In genomic region chr5:169686137-169686536, GRCh38 we compare ENCODE assay signal across 10 cellular contexts. TPM values are rescaled to one million over a fixed set of nuclear protein-coding genes. Genes with fewer than 3 reads are reported as not detected.
DNase-seq lines count a peak whose midpoint lies in the region; ATAC-seq and TF ChIP-seq lines count a peak whose summit lies in the region.
"Had no signal": no experiment of that assay in that cellular context is flagged by ENCODE, and none has a peak within 500 bp of the region (broad histone marks: within the 10 kb centered on the region; RNA-seq: fewer than 3 reads in every experiment).

No MANE protein-coding gene starts in this region.

- no peak for TF ChIP-seq RAD21 in IMR-90 (IDR thresholded peaks at IDR 0.05; ENCODE audit: low read length)

- no peak overlapping the region for H3K14ac ChIP-seq in IMR-90 (replicated peaks; ENCODE audit: low read depth, low read length)
- no peak overlapping the region for H3K14ac ChIP-seq in trophoblast cell (ENCODE audit: low read length)

- WGBS in IMR-90 (ENCODE audit: extremely low coverage in 2 of 2, insufficient read length in 1 of 2), 2 experiments, result 38% methylated on average over 3 of the region's 5 CpGs; no CpG with 5 or more reads in 1 of the 2 experiments
- no CpG with 5 or more reads among the region's 5 CpGs for WGBS in trophoblast cell (ENCODE audit: extremely low coverage, insufficient coverage, insufficient read length)
- 56% methylated on average over 4 of the region's 5 CpGs for WGBS in right lobe of liver (ENCODE audit: insufficient coverage, low coverage, low lambda C conversion rate, missing lambda C conversion rate)

- H3K27me3 ChIP-seq in IMR-90 (ENCODE audit: control insufficient read depth, insufficient read depth, low read length) (no peaks in the 10 kb centered on the region), trophoblast cell (ENCODE audit: insufficient read depth, low read length) (no peaks in the 10 kb centered on the region), right lobe of liver (no peaks in the 10 kb centered on the region), brain microvascular endothelial cell (replicated peaks) (no peaks in the 10 kb centered on the region), left lung (no peaks in the 10 kb centered on the region)
- H3K27me3 ChIP-seq: heart left ventricle had no signal

- TF ChIP-seq CTCF in IMR-90 (conservative IDR thresholded peaks at IDR 0.05; ENCODE audit: low read depth, low read length) (no peak), right lobe of liver (IDR thresholded peaks at IDR 0.05) (no peak), brain microvascular endothelial cell (IDR thresholded peaks at IDR 0.05; ENCODE audit: low read depth, low read length, missing control alignments) (no peak), left lung (IDR thresholded peaks at IDR 0.05) (no peak)

- H3K9me3 Mint-ChIP-seq in activated CD4-positive, alpha-beta memory T cell treated with anti-CD3 and anti-CD28 coated beads, Interleukin-2, amount 10 ng/mL, durations not matched to agents 7 days and 5 days, result no peaks in the 10 kb centered on the region
- H3K9me3 Mint-ChIP-seq in activated CD4-positive, alpha-beta memory T cell treated with anti-CD3 and anti-CD28 coated beads for 36 hours, result no peaks in the 10 kb centered on the region

- H3K36me3 Mint-ChIP-seq in activated CD4-positive, alpha-beta memory T cell treated with anti-CD3 and anti-CD28 coated beads, Interleukin-2, amount 10 ng/mL, durations not matched to agents 7 days and 5 days (ENCODE audit: low read depth), result peaks cover 78% of the 10 kb centered on the region
- peaks cover 59% of the 10 kb centered on the region for H3K36me3 Mint-ChIP-seq in activated CD4-positive, alpha-beta memory T cell treated with anti-CD3 and anti-CD28 coated beads for 36 hours

- H4K91ac ChIP-seq in IMR-90 (ENCODE audit: insufficient read depth, low read depth, low read length), result no peak overlapping the region
- H4K91ac ChIP-seq in trophoblast cell (ENCODE audit: low read depth, low read length), result no peak overlapping the region

- no peak overlapping the region; the same call in none of the 2 replicates for H2AK5ac ChIP-seq in IMR-90 (ENCODE audit: low read depth, low read length)
- no peak overlapping the region for H2AK5ac ChIP-seq in trophoblast cell (ENCODE audit: low read length)

- TF ChIP-seq POLR2A in IMR-90 (IDR thresholded peaks at IDR 0.05; ENCODE audit: low read depth, low read length), result no peak
- no peak for TF ChIP-seq POLR2A in right lobe of liver (IDR thresholded peaks at IDR 0.05)

- no peak overlapping the region for H3K4me3 ChIP-seq in IMR-90 (ENCODE audit: insufficient read depth, low read depth, low read length)
- peak overlapping the region; percentile 35 for H3K4me3 ChIP-seq in trophoblast cell (ENCODE audit: low read depth, low read length)
- H3K4me3 ChIP-seq in right lobe of liver, result no peak overlapping the region
- H3K4me3 ChIP-seq in brain microvascular endothelial cell (ENCODE audit: low read depth, low read length), result no peak overlapping the region
- no peak overlapping the region for H3K4me3 ChIP-seq in left lung
- H3K4me3 ChIP-seq: heart left ventricle had no signal

- intact Hi-C loops in activated CD4-positive, alpha-beta memory T cell treated with anti-CD3 and anti-CD28 coated beads for 36 hours (cut with micrococcal nuclease), result no loop called here
- intact Hi-C loops in IMR-90 (cut with micrococcal nuclease) (no loop called here), right lobe of liver (cut with DNase I) (loop anchor here in 1 of 2 donors (5.0 kb wide), 1 partner anchor 506 kb away; no protein-coding TSS in a partner anchor), left lung (cut with DNase I) (no loop called here)

- H2BK12ac ChIP-seq in trophoblast cell (ENCODE audit: low read length), result no peak overlapping the region

- H2BK20ac ChIP-seq in IMR-90 (ENCODE audit: low read depth, low read length), result no peak overlapping the region

- BruUV-seq in IMR-90 (replicated peaks; lab: Mats Ljungman, UMichigan), result no TSS peak

- no peak overlapping the region for H3K56ac ChIP-seq in IMR-90 (ENCODE audit: extremely low read depth, insufficient read depth, low read length)

- H3K9me3 ChIP-seq in IMR-90 (ENCODE audit: control insufficient read depth, insufficient read depth, low read length) (no peaks in the 10 kb centered on the region), trophoblast cell (ENCODE audit: insufficient read depth, low read depth, low read length) (no peaks in the 10 kb centered on the region), right lobe of liver (no peaks in the 10 kb centered on the region), left lung (no peaks in the 10 kb centered on the region)
- H3K9me3 ChIP-seq: heart left ventricle had no signal

- H3K4me2 ChIP-seq in IMR-90 (ENCODE audit: low read depth, low read length), result no peak overlapping the region
- H3K4me2 ChIP-seq in trophoblast cell (ENCODE audit: low read length), result no peak overlapping the region

- H2BK120ac ChIP-seq in IMR-90 (ENCODE audit: low read depth, low read length), result no peak overlapping the region
- no peak overlapping the region for H2BK120ac ChIP-seq in trophoblast cell (ENCODE audit: insufficient read depth, low read length, poor library complexity)

- CTCF ChIA-PET in activated CD4-positive, alpha-beta memory T cell treated with anti-CD3 and anti-CD28 coated beads, Interleukin-2, amount 10 ng/mL, durations not matched to agents 7 days and 5 days (lab: Charles Lee), result no interaction called here
- CTCF ChIA-PET in activated CD4-positive, alpha-beta memory T cell treated with anti-CD3 and anti-CD28 coated beads for 36 hours (lab: Charles Lee), result no interaction called here
- CTCF ChIA-PET in IMR-90 (lab: Yijun Ruan, JAX), result interaction anchor here (2.9 kb wide), 1 partner anchor 18 kb away, joined by 8 read pairs; no protein-coding TSS in a partner anchor

- no peak overlapping the region for H2BK15ac ChIP-seq in IMR-90 (ENCODE audit: low read depth, low read length)

- no peaks in the 10 kb centered on the region for H3K4me1 ChIP-seq in IMR-90 (ENCODE audit: control insufficient read depth, insufficient read depth, low read length)
- H3K4me1 ChIP-seq in trophoblast cell (ENCODE audit: control insufficient read depth in 1 of 2, insufficient read depth in 2 of 2, low read length in 2 of 2), result no peaks in the 10 kb centered on the region
- no peaks in the 10 kb centered on the region for H3K4me1 ChIP-seq in right lobe of liver
- no peaks in the 10 kb centered on the region for H3K4me1 ChIP-seq in left lung
- H3K4me1 ChIP-seq: heart left ventricle had no signal

- H3K4me1 Mint-ChIP-seq in activated CD4-positive, alpha-beta memory T cell treated with anti-CD3 and anti-CD28 coated beads, Interleukin-2, amount 10 ng/mL, durations not matched to agents 7 days and 5 days, result no peaks in the 10 kb centered on the region
- H3K4me1 Mint-ChIP-seq in activated CD4-positive, alpha-beta memory T cell treated with anti-CD3 and anti-CD28 coated beads for 36 hours (ENCODE audit: low read depth), result no peaks in the 10 kb centered on the region

- peak overlapping the region; percentile 8 for H3K27ac Mint-ChIP-seq in activated CD4-positive, alpha-beta memory T cell treated with anti-CD3 and anti-CD28 coated beads, Interleukin-2, amount 10 ng/mL, durations not matched to agents 7 days and 5 days
- no peak overlapping the region for H3K27ac Mint-ChIP-seq in activated CD4-positive, alpha-beta memory T cell treated with anti-CD3 and anti-CD28 coated beads for 36 hours

- H3K9ac ChIP-seq in IMR-90 (ENCODE audit: low read depth, low read length), result no peak overlapping the region
- no peak overlapping the region for H3K9ac ChIP-seq in trophoblast cell (ENCODE audit: low read length)

- H3K27me3 Mint-ChIP-seq in activated CD4-positive, alpha-beta memory T cell treated with anti-CD3 and anti-CD28 coated beads, Interleukin-2, amount 10 ng/mL, durations not matched to agents 7 days and 5 days, result no peaks in the 10 kb centered on the region
- no peaks in the 10 kb centered on the region for H3K27me3 Mint-ChIP-seq in activated CD4-positive, alpha-beta memory T cell treated with anti-CD3 and anti-CD28 coated beads for 36 hours

- H4K8ac ChIP-seq in IMR-90 (ENCODE audit: low read depth in 2 of 2, low read length in 2 of 2), result no peak overlapping the region
- H4K8ac ChIP-seq in trophoblast cell (ENCODE audit: low read depth, low read length), result no peak overlapping the region

- no peaks in the 10 kb centered on the region for H3K9me1 ChIP-seq in IMR-90 (ENCODE audit: insufficient read depth, low read length)

- dilution Hi-C loops in IMR-90 (cut with HindIII; ENCODE audit: low sequenced_read_pairs, unreplicated experiment), result no loop called here

- H3K79me2 ChIP-seq in trophoblast cell (ENCODE audit: control insufficient read depth, insufficient read depth, low read length, poor library complexity), result no peaks in the 10 kb centered on the region

- H2AK9ac ChIP-seq in IMR-90 (replicated peaks; ENCODE audit: low read depth, low read length, poor library complexity), result peak overlapping the region; percentile 66

- in situ Hi-C loops in IMR-90 (cut with MboI; ENCODE audit: low sequenced_read_pairs) (no loop called here), brain microvascular endothelial cell (cut with HindIII; ENCODE audit: low pct_ligation_motif_present, low sequenced_read_pairs) (no loop called here)

- H3K18ac ChIP-seq in IMR-90 (ENCODE audit: low read depth, low read length), result no peak overlapping the region
- H3K18ac ChIP-seq in trophoblast cell (ENCODE audit: low read length), result no peak overlapping the region

- H3K4ac ChIP-seq in IMR-90 (ENCODE audit: low read depth, low read length), result peak overlapping the region; percentile 20; the same call in 1 of the 2 replicates
- H3K4ac ChIP-seq in trophoblast cell (ENCODE audit: low read depth, low read length), result no peak overlapping the region

- no peak for DNase-seq in activated CD4-positive, alpha-beta memory T cell treated with anti-CD3 and anti-CD28 coated beads, Interleukin-2, amount 10 ng/mL, durations not matched to agents 7 days and 5 days
- no peak for DNase-seq in activated CD4-positive, alpha-beta memory T cell treated with anti-CD3 and anti-CD28 coated beads for 36 hours
- DNase-seq in IMR-90, result no peak
- DNase-seq in trophoblast cell, result no peak
- no peak for DNase-seq in right lobe of liver
- no peak for DNase-seq in brain microvascular endothelial cell
- DNase-seq in left lung, result no peak
- DNase-seq: heart left ventricle, Kasumi-1 had no signal

- H3K79me1 ChIP-seq in IMR-90 (ENCODE audit: low read depth in 1 of 2, low read length in 2 of 2) (no peaks in the 10 kb centered on the region), trophoblast cell (ENCODE audit: low read length) (no peaks in the 10 kb centered on the region)

- no peak overlapping the region for H3K27ac ChIP-seq in IMR-90 (ENCODE audit: insufficient read depth, low read length)
- H3K27ac ChIP-seq in trophoblast cell (ENCODE audit: low read depth, low read length), result no peak overlapping the region
- H3K27ac ChIP-seq in right lobe of liver, result no peak overlapping the region
- H3K27ac ChIP-seq in brain microvascular endothelial cell, result no peak overlapping the region
- H3K27ac ChIP-seq in left lung, result no peak overlapping the region
- H3K27ac ChIP-seq: heart left ventricle had no signal

- H4K12ac ChIP-seq in trophoblast cell (ENCODE audit: low read depth, low read length), result no peak overlapping the region

- H4K5ac ChIP-seq in IMR-90 (ENCODE audit: low read depth, low read length), result no peak overlapping the region

- H2BK5ac ChIP-seq in IMR-90 (ENCODE audit: low read depth, low read length, poor library complexity, severe bottlenecking) (no peak overlapping the region), trophoblast cell (ENCODE audit: low read depth, low read length, poor library complexity) (no peak overlapping the region)

- ATAC-seq in HG02571 (IDR thresholded peaks at IDR 0.05; ENCODE audit: unreplicated experiment), result peak; percentile 66
- no peak for ATAC-seq in IMR-90 (ENCODE audit: low read depth)
- ATAC-seq in right lobe of liver, result no peak
- no peak for ATAC-seq in left lung
- ATAC-seq: heart left ventricle had no signal

- H3K23ac ChIP-seq in IMR-90 (ENCODE audit: low read depth, low read length) (no peak overlapping the region), trophoblast cell (ENCODE audit: low read length) (no peak overlapping the region)

- H3K36me3 ChIP-seq in IMR-90 (ENCODE audit: control insufficient read depth, insufficient read depth, low read length), result no peaks in the 10 kb centered on the region
- no peaks in the 10 kb centered on the region for H3K36me3 ChIP-seq in trophoblast cell (ENCODE audit: control insufficient read depth in 1 of 2, insufficient read depth in 2 of 2, low read length in 2 of 2)
- H3K36me3 ChIP-seq in right lobe of liver, result no peaks in the 10 kb centered on the region
- H3K36me3 ChIP-seq in brain microvascular endothelial cell (replicated peaks), result no peaks in the 10 kb centered on the region
- peaks cover 0 to 94% of the 10 kb centered on the region in 2 donors for H3K36me3 ChIP-seq in left lung

- POLR2A ChIA-PET in activated CD4-positive, alpha-beta memory T cell treated with anti-CD3 and anti-CD28 coated beads, Interleukin-2, amount 10 ng/mL, durations not matched to agents 7 days and 5 days (lab: Charles Lee), result no interaction called here
- POLR2A ChIA-PET in activated CD4-positive, alpha-beta memory T cell treated with anti-CD3 and anti-CD28 coated beads for 36 hours (lab: Charles Lee), result no interaction called here
- POLR2A ChIA-PET in IMR-90 (lab: Charles Lee; ENCODE audit: unreplicated experiment), result no interaction called here

- no peaks in the 10 kb centered on the region for H4K20me1 ChIP-seq in IMR-90 (ENCODE audit: insufficient read depth, low read length)

- peak overlapping the region; percentile 21 for H2AFZ ChIP-seq in IMR-90 (replicated peaks; ENCODE audit: low read length, poor library complexity)
- no peak overlapping the region for H2AFZ ChIP-seq in trophoblast cell (ENCODE audit: insufficient read depth, low read length, poor library complexity)

- H3K4me3 Mint-ChIP-seq in activated CD4-positive, alpha-beta memory T cell treated with anti-CD3 and anti-CD28 coated beads, Interleukin-2, amount 10 ng/mL, durations not matched to agents 7 days and 5 days, result no peak overlapping the region
- no peak overlapping the region for H3K4me3 Mint-ChIP-seq in activated CD4-positive, alpha-beta memory T cell treated with anti-CD3 and anti-CD28 coated beads for 36 hours

RNA-seq across cellular contexts. Expression of gene DOCK2, which starts 49.1 kb away (rescaled TPM):
- total RNA-seq in activated CD4-positive, alpha-beta memory T cell treated with anti-CD3 and anti-CD28 coated beads, Interleukin-2, amount 10 ng/mL, durations not matched to agents 7 days and 5 days, result 100 to 1,000 TPM; 248 to 270 TPM
- 100 to 1,000 TPM; 191 to 205 TPM for total RNA-seq in activated CD4-positive, alpha-beta memory T cell treated with anti-CD3 and anti-CD28 coated beads for 36 hours
- total RNA-seq in IMR-90 (2012; rRNA removed) (1.4 and 3.0 TPM in 2 replicates), right lobe of liver (10 to 100 TPM in 1 of 6 experiments, 1 to 10 TPM in 5; 5.0 to 14.5 (median 7.4) TPM), left lung (100 to 1,000 TPM in 1 of 2 donors, 10 to 100 TPM in 1; 30.3 to 101 TPM)
- polyA plus RNA-seq in IMR-90 (2012; rRNA removed), result 0.47 and 0.72 TPM in 2 replicates
- 0.25 and 0.32 TPM in 2 replicates for polyA plus RNA-seq in IMR-90 (2012; cell fraction: cytosol; rRNA removed)
- polyA plus RNA-seq in IMR-90 (2012; cell fraction: nucleus; rRNA removed; ENCODE audit: low replicate concordance), result 0.51 and 0.87 TPM in 2 replicates
- 0.07 and 0.08 TPM in 2 replicates for polyA plus RNA-seq in trophoblast cell (2013)
